In genomic region chr1:1630191-1630964, GRCh38 we compare ENCODE assay signal across 8 cellular contexts. TPM values are rescaled to one million over a fixed set of nuclear protein-coding genes. Genes with fewer than 3 reads are reported as not detected.
DNase-seq lines count a peak whose midpoint lies in the region; ATAC-seq and TF ChIP-seq lines count a peak whose summit lies in the region.

No MANE protein-coding gene starts in this region.

- H3K27me3 Mint-ChIP-seq in T-cell (peaks cover 0 to 4% of the 10 kb centered on the region in 2 donors), Caco-2 (ENCODE audit: insufficient read depth, unreplicated experiment) (no peaks in the 10 kb centered on the region)

- TF ChIP-seq CTCF in Caco-2 (IDR thresholded peaks at IDR 0.05; ENCODE audit: insufficient read depth in 1 of 2, low read depth in 1 of 2, low read length in 1 of 2, severe bottlenecking in 1 of 2, unreplicated experiment in 1 of 2), result no peak

- no peaks in the 10 kb centered on the region for H3K36me3 Mint-ChIP-seq in T-cell
- peaks cover 6% of the 10 kb centered on the region for H3K36me3 Mint-ChIP-seq in Caco-2 (ENCODE audit: insufficient read depth, unreplicated experiment)

- no TSS peak for BruUV-seq in Caco-2 (replicated peaks; lab: Mats Ljungman, UMichigan)

- ATAC-seq in GM18873 (IDR thresholded peaks at IDR 0.05; ENCODE audit: low FRiP score, unreplicated experiment) (peak; percentile 57), HG03354 (IDR thresholded peaks at IDR 0.05; ENCODE audit: poor library complexity, severe bottlenecking, unreplicated experiment) (peak; percentile 75), T-cell (replicated peaks in 1 of 4) (peak; percentile 74 to 77 (median 75))

- no peaks in the 10 kb centered on the region for H3K9me3 ChIP-seq in Caco-2

- H3K4me1 ChIP-seq in Caco-2, result no peaks in the 10 kb centered on the region

- peak; percentile 84 to 98 (median 95) for DNase-seq in T-cell
- peak; percentile 83 for DNase-seq in amniotic epithelial cell (ENCODE audit: low read depth)
- peak; percentile 92 for DNase-seq in iPS-NIHi11 (ENCODE audit: low spot score)
- DNase-seq in stimulated activated CD4-positive, alpha-beta T cell treated with anti-CD3 and anti-CD28 coated beads, Interleukin-4, amount 100 ng/mL, for 4 hours, result peak; percentile 86 to 95
- no peak for DNase-seq in cerebellar cortex (ENCODE audit: low spot score)
- no peak for DNase-seq in Caco-2

- peak overlapping the region; percentile 80 to 88 (median 86) for H3K4me3 Mint-ChIP-seq in T-cell
- no peak overlapping the region for H3K4me3 Mint-ChIP-seq in Caco-2 (ENCODE audit: unreplicated experiment)

- intact Hi-C loops in Caco-2 (cut with micrococcal nuclease; ENCODE audit: unreplicated experiment), result no loop called here

- no peak overlapping the region for H3K4me3 ChIP-seq in Caco-2 (ENCODE audit: low read depth, low read length)

- no peaks in the 10 kb centered on the region for H3K36me3 ChIP-seq in Caco-2 (ENCODE audit: control insufficient read depth, insufficient read depth, low read length)

- peaks cover 4 to 8% (median 7%) of the 10 kb centered on the region in 3 donors for H3K4me1 Mint-ChIP-seq in T-cell
- H3K4me1 Mint-ChIP-seq in Caco-2 (ENCODE audit: low read depth, unreplicated experiment), result no peaks in the 10 kb centered on the region

- no peaks in the 10 kb centered on the region for H3K9me3 Mint-ChIP-seq in T-cell
- no peaks in the 10 kb centered on the region for H3K9me3 Mint-ChIP-seq in Caco-2 (ENCODE audit: unreplicated experiment)

- CTCF ChIA-PET in T-cell (lab: Charles Lee), result interaction anchor here in 1 of 2 donors (0.6 to 1.1 kb wide), 6 partner anchors 15 to 603 kb away, joined by 3 to 11 read pairs (median 3); partner anchors contain the start of genes AURKAIP1 and MIB2
- CTCF ChIA-PET in Caco-2 (lab: Charles Lee), result no interaction called here

- H3K27me3 ChIP-seq in Caco-2 (replicated peaks; ENCODE audit: control insufficient read depth, insufficient read depth, low read length), result no peaks in the 10 kb centered on the region

- H3K27ac Mint-ChIP-seq in T-cell (peak overlapping the region; percentile 92 to 94), Caco-2 (ENCODE audit: unreplicated experiment) (no peak overlapping the region)

- POLR2A ChIA-PET in T-cell (lab: Charles Lee) (interaction anchor here (0.6 to 1.3 kb wide), 4 partner anchors 15 to 231 kb away, joined by 3 to 16 read pairs (median 8); partner anchors contain the start of genes CCNL2 (in 1 of the 2) and MIB2 (in 1 of the 2)), Caco-2 (lab: Charles Lee) (no interaction called here)

RNA-seq across cellular contexts. Expression of gene MMP23B, which starts 1.6 kb away (rescaled TPM):
- total RNA-seq in T-cell, result 10 to 100 TPM in 1 of 5 donors, 1 to 10 TPM in 4; 4.8 to 11.2 (median 6.8) TPM
- 3.7 and 6.0 TPM in 2 replicates for total RNA-seq in Caco-2 (2022)

RNA-seq across cellular contexts. Expression of gene MIB2, which starts 15.1 kb away (rescaled TPM):
- 100 to 1,000 TPM in 3 of 5 donors, 10 to 100 TPM in 2; 68.9 to 105 (median 103) TPM for total RNA-seq in T-cell
- 31.9 and 32.4 TPM in 2 replicates for total RNA-seq in Caco-2 (2022)

RNA-seq across cellular contexts. Expression of gene CDK11B, which starts 28.4 kb away (rescaled TPM):
- 10 to 100 TPM; 38.0 to 54.3 (median 43.7) TPM for total RNA-seq in T-cell
- total RNA-seq in Caco-2 (2022), result 29.3 and 30.2 TPM in 2 replicates

RNA-seq across cellular contexts. Expression of gene FNDC10, which starts 30.4 kb away (rescaled TPM):
- total RNA-seq in T-cell (1 to 10 TPM; 2.1 to 6.3 (median 5.9) TPM), Caco-2 (2022) (13.6 and 15.6 TPM in 2 replicates)

RNA-seq across cellular contexts. Expression of gene SSU72, which starts 55.7 kb away (rescaled TPM):
- total RNA-seq in T-cell (100 to 1,000 TPM; 112 to 135 (median 134) TPM), Caco-2 (2022) (91.5 and 96.2 TPM in 2 replicates)

Comparison
In these comparisons a context has a peak if more than half of its experiments do, and no peak if none do; other contexts are left out.
1. DNase-seq: peak in T-cell (34 of 34), amniotic epithelial cell (single experiment), iPS-NIHi11 (single experiment) and stimulated activated CD4-positive, alpha-beta T cell treated with anti-CD3 and anti-CD28 coated beads, Interleukin-4, amount 100 ng/mL, for 4 hours (2 of 2); none in cerebellar cortex (single experiment) and Caco-2 (0 of 2).
2. Peak in every context shown above with its lines, with median percentiles within 50 percentile points of each other: ATAC-seq.